In genomic region chr10:91711885-91712284, GRCh38 we compare ENCODE assay signal across 2 cellular contexts.
TF ChIP-seq lines count a peak whose summit lies in the region.

No MANE protein-coding gene starts in this region.

TF ChIP-seq in liver, 16 proteins besides CTCF, POLR2A, EP300 and RAD21 (continued from another document):
- TF ChIP-seq REST (IDR thresholded peaks at IDR 0.05) (no peak), RXRA (IDR thresholded peaks at IDR 0.05) (no peak), TAF1 (conservative IDR thresholded peaks at IDR 0.05) (no peak), HNF4A (conservative IDR thresholded peaks at IDR 0.05) (no peak), HNF4G (IDR thresholded peaks at IDR 0.05) (no peak), FOXA1 (IDR thresholded peaks at IDR 0.05) (no peak)
- TF ChIP-seq, protein P1, sequence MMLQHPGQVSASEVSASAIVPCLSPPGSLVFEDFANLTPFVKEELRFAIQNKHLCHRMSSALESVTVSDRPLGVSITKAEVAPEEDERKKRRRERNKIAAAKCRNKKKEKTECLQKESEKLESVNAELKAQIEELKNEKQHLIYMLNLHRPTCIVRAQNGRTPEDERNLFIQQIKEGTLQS (IDR thresholded peaks at IDR 0.05) = no peak

TF ChIP-seq in HepG2, 621 proteins besides CTCF, POLR2A, EP300 and RAD21 (continued from another document):
- TF ChIP-seq ATRX (CRISPR knock-in tag; IDR thresholded peaks at IDR 0.05; ENCODE audit: borderline replicate concordance) (no peak), NRL (CRISPR knock-in tag; IDR thresholded peaks at IDR 0.05; ENCODE audit: borderline replicate concordance) (no peak), ZFYVE20 (CRISPR knock-in tag; IDR thresholded peaks at IDR 0.05; ENCODE audit: borderline replicate concordance, low read depth) (no peak)
- TF ChIP-seq, protein P2, sequence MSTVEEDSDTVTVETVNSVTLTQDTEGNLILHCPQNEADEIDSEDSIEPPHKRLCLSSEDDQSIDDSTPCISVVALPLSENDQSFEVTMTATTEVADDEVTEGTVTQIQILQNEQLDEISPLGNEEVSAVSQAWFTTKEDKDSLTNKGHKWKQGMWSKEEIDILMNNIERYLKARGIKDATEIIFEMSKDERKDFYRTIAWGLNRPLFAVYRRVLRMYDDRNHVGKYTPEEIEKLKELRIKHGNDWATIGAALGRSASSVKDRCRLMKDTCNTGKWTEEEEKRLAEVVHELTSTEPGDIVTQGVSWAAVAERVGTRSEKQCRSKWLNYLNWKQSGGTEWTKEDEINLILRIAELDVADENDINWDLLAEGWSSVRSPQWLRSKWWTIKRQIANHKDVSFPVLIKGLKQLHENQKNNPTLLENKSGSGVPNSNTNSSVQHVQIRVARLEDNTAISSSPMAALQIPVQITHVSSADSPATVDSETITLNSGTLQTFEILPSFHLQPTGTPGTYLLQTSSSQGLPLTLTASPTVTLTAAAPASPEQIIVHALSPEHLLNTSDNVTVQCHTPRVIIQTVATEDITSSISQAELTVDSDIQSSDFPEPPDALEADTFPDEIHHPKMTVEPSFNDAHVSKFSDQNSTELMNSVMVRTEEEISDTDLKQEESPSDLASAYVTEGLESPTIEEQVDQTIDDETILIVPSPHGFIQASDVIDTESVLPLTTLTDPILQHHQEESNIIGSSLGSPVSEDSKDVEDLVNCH (CRISPR knock-in tag; IDR thresholded peaks at IDR 0.05) = no peak
